Comparison of ENCODE assay signal across 8 cellular contexts in genomic region chr12:49580572-49581535, GRCh38. TPM values are rescaled to one million over a fixed set of nuclear protein-coding genes. Genes with fewer than 3 reads are reported as not detected.
DNase-seq lines count a peak whose midpoint lies in the region; ATAC-seq and TF ChIP-seq lines count a peak whose summit lies in the region.

No MANE protein-coding gene starts in this region.

- CTCF ChIA-PET in AG04449 (lab: Yijun Ruan, JAX) = interaction anchor here (0.5 to 12.1 kb wide), 50 partner anchors 8 to 306 kb away, joined by 3 to 176 read pairs (median 6); partner anchors contain the start of genes C1QL4, DNAJC22, FAM186B and KCNH3

- H3K9me3 Mint-ChIP-seq in T-helper 2 cell treated with Interferon-gamma antibody and Interleukin-4, amounts not matched to agents 5 μg/mL and 100 μg/mL, for 36 hours = no peaks in the 10 kb centered on the region
- H3K9me3 Mint-ChIP-seq in brain = no peaks in the 10 kb centered on the region

- no peaks in the 10 kb centered on the region for H3K36me3 Mint-ChIP-seq in T-helper 2 cell treated with Interferon-gamma antibody and Interleukin-4, amounts not matched to agents 5 μg/mL and 100 μg/mL, for 36 hours (ENCODE audit: low read depth)
- peaks cover under 1% of the 10 kb centered on the region for H3K36me3 Mint-ChIP-seq in brain

- H3K4me3 Mint-ChIP-seq in T-helper 2 cell treated with Interferon-gamma antibody and Interleukin-4, amounts not matched to agents 5 μg/mL and 100 μg/mL, for 36 hours = no peak overlapping the region
- peak overlapping the region in 2 of 5 experiments; percentile 20 to 27 for H3K4me3 Mint-ChIP-seq in brain

- DNase-seq in AG04449 (ENCODE audit: low read depth, low spot score) (peak; percentile 9), NCI-H146 (lab: John Stamatoyannopoulos, UW) (peak; percentile 92), iPS DF 4.7 (ENCODE audit: extremely low read depth, low spot score) (peak; percentile 82), skeletal muscle cell (ENCODE audit: low read depth) (peak; percentile 31)
- DNase-seq in T-helper 2 cell treated with Interferon-gamma antibody and Interleukin-4, amounts not matched to agents 5 μg/mL and 100 μg/mL, for 36 hours (ENCODE audit: low spot score) = peak; percentile 33

- ATAC-seq in GM18867 (IDR thresholded peaks at IDR 0.05; ENCODE audit: unreplicated experiment) (peak; percentile 50), GM19328 (IDR thresholded peaks at IDR 0.05; ENCODE audit: unreplicated experiment) (no peak)

- peaks cover 14% of the 10 kb centered on the region for H3K4me1 Mint-ChIP-seq in T-helper 2 cell treated with Interferon-gamma antibody and Interleukin-4, amounts not matched to agents 5 μg/mL and 100 μg/mL, for 36 hours (ENCODE audit: low read depth)
- H3K4me1 Mint-ChIP-seq in brain = peaks cover 69% of the 10 kb centered on the region

- H3K27ac Mint-ChIP-seq in T-helper 2 cell treated with Interferon-gamma antibody and Interleukin-4, amounts not matched to agents 5 μg/mL and 100 μg/mL, for 36 hours = peak overlapping the region; percentile 2
- peak overlapping the region in 3 of 5 experiments; percentile 36 to 85 (median 69) for H3K27ac Mint-ChIP-seq in brain

- H3K4me3 ChIP-seq in AG04449 (ENCODE audit: low read depth, low read length) (no peak overlapping the region), skeletal muscle cell (ENCODE audit: low read depth, low read length) (no peak overlapping the region)

- TF ChIP-seq CTCF in AG04449 (IDR thresholded peaks at IDR 0.05; ENCODE audit: insufficient read depth, low read length, missing control alignments) (peak; percentile 93), brain (conservative IDR thresholded peaks at IDR 0.05) (peak; percentile 87 to 93)

- POLR2A ChIA-PET in AG04449 (lab: Yijun Ruan, JAX) = interaction anchor here (1.5 kb wide), 1 partner anchor 249 kb away, joined by 5 read pairs; no protein-coding TSS in a partner anchor

- H3K27me3 Mint-ChIP-seq in T-helper 2 cell treated with Interferon-gamma antibody and Interleukin-4, amounts not matched to agents 5 μg/mL and 100 μg/mL, for 36 hours (ENCODE audit: low read depth) = no peaks in the 10 kb centered on the region
- H3K27me3 Mint-ChIP-seq in brain = peaks cover 2% of the 10 kb centered on the region

RNA-seq across cellular contexts. Expression of gene MCRS1, which starts 12.9 kb away (rescaled TPM):
- polyA plus RNA-seq in brain (ENCODE audit: insufficient read depth, low read depth, low replicate concordance) = 79.7 TPM

RNA-seq across cellular contexts. Expression of gene FAM186B, which starts 24.6 kb away (rescaled TPM):
- polyA plus RNA-seq in brain (ENCODE audit: insufficient read depth, low read depth, low replicate concordance) = 0.15 TPM

RNA-seq across cellular contexts. Expression of gene KCNH3, which starts 42.0 kb away (rescaled TPM):
- polyA plus RNA-seq in brain (ENCODE audit: insufficient read depth, low read depth, low replicate concordance) = 30.6 TPM

RNA-seq across cellular contexts. Expression of gene PRPF40B, which starts 42.5 kb away (rescaled TPM):
- 15.9 TPM for polyA plus RNA-seq in brain (ENCODE audit: insufficient read depth, low read depth, low replicate concordance)

Comparison
In these comparisons a context has a peak if more than half of its experiments do, and no peak if none do; other contexts are left out.
1. DNase-seq: peak in every context shown above with its lines; median percentile 92 in NCI-H146; 82 in iPS DF 4.7; 33 in T-helper 2 cell treated with Interferon-gamma antibody and Interleukin-4, amounts not matched to agents 5 μg/mL and 100 μg/mL, for 36 hours; 31 in skeletal muscle cell; 9 in AG04449.